18 cellular contexts compared by ENCODE assay signal in genomic region chr10:24515481-24515880, GRCh38.
"Had no signal": no experiment of that assay in that cellular context is flagged by ENCODE, and none has a peak within 500 bp of the region (broad histone marks: within the 10 kb centered on the region; RNA-seq: fewer than 3 reads in every experiment).

No MANE protein-coding gene starts in this region.

- H3K27me3 Mint-ChIP-seq: progenitor cell of endocrine pancreas, type B pancreatic cell had no signal

- DNase-seq: islet precursor cell; left ventricle myocardium inferior; midbrain; mucosa of descending colon; naive thymus-derived CD4-positive, alpha-beta T cell; ovary; right lobe of liver; stimulated activated CD4-positive, alpha-beta T cell treated with anti-CD3 and anti-CD28 coated beads, Interleukin-1b, Interleukin-23, amount 100 ng/mL, for 48 hours; stimulated activated CD4-positive, alpha-beta T cell treated with anti-CD3 and anti-CD28 coated beads, Interleukin-2, amount 100 ng/mL, for 48 hours; stimulated activated CD4-positive, alpha-beta T cell treated with anti-CD3 and anti-CD28 coated beads, Interleukin-4, amount 100 ng/mL, for 4 hours; stimulated activated CD8-positive, alpha-beta memory T cell treated with anti-CD3 and anti-CD28 coated beads, Interleukin-4, amount 100 ng/mL, for 48 hours; stimulated activated naive B cell treated with anti-CD40 and anti-IgM and Interleukin-4, amounts not matched to agents 10 μg/mL and 1 μg/mL and 100 μg/mL, for 72 hours; substantia nigra; uterus had no signal

- H3K4me3 Mint-ChIP-seq: naive thymus-derived CD4-positive, alpha-beta T cell; natural killer cell treated with Interleukin-12 subunit alpha and Interleukin-12 subunit beta and Interleukin-15 and Interleukin-18, amount 100 ng/mL, for 72 hours; stimulated activated naive B cell treated with anti-CD40 and anti-IgM and Interleukin-4, amounts not matched to agents 10 μg/mL and 1 μg/mL and 100 μg/mL, for 72 hours; stimulated activated naive CD8-positive, alpha-beta T cell treated with anti-CD3 and anti-CD28 coated beads, Interleukin-15, Interleukin-2, amounts not matched to agents 100 ng/mL and 50 ng/mL, for 24 hours; type B pancreatic cell had no signal

- H3K36me3 Mint-ChIP-seq: naive thymus-derived CD4-positive, alpha-beta T cell; natural killer cell treated with Interleukin-12 subunit alpha and Interleukin-12 subunit beta and Interleukin-15 and Interleukin-18, amount 100 ng/mL, for 72 hours; stimulated activated naive B cell treated with anti-CD40 and anti-IgM and Interleukin-4, amounts not matched to agents 10 μg/mL and 1 μg/mL and 100 μg/mL, for 72 hours had no signal

- H3K27ac Mint-ChIP-seq: natural killer cell treated with Interleukin-12 subunit alpha and Interleukin-12 subunit beta and Interleukin-15 and Interleukin-18, amount 100 ng/mL, for 72 hours; progenitor cell of endocrine pancreas; stimulated activated naive B cell treated with anti-CD40 and anti-IgM and Interleukin-4, amounts not matched to agents 10 μg/mL and 1 μg/mL and 100 μg/mL, for 72 hours; stimulated activated naive CD8-positive, alpha-beta T cell treated with anti-CD3 and anti-CD28 coated beads, Interleukin-15, Interleukin-2, amounts not matched to agents 100 ng/mL and 50 ng/mL, for 24 hours; type B pancreatic cell had no signal

- H3K9me3 Mint-ChIP-seq: naive thymus-derived CD4-positive, alpha-beta T cell; natural killer cell treated with Interleukin-12 subunit alpha and Interleukin-12 subunit beta and Interleukin-15 and Interleukin-18, amount 100 ng/mL, for 72 hours; stimulated activated naive B cell treated with anti-CD40 and anti-IgM and Interleukin-4, amounts not matched to agents 10 μg/mL and 1 μg/mL and 100 μg/mL, for 72 hours; stimulated activated naive CD8-positive, alpha-beta T cell treated with anti-CD3 and anti-CD28 coated beads, Interleukin-15, Interleukin-2, amounts not matched to agents 100 ng/mL and 50 ng/mL, for 24 hours; type B pancreatic cell had no signal

- ATAC-seq: mucosa of descending colon; naive thymus-derived CD4-positive, alpha-beta T cell; right lobe of liver; stimulated activated naive B cell treated with anti-CD40 and anti-IgM and Interleukin-4, amounts not matched to agents 10 μg/mL and 1 μg/mL and 100 μg/mL, for 72 hours had no signal
